In genomic region chr3:123285066-123285465, GRCh38 we compare ENCODE assay signal across 17 cellular contexts.
"Had no signal": no experiment of that assay in that cellular context is flagged by ENCODE, and none has a peak within 500 bp of the region (broad histone marks: within the 10 kb centered on the region; RNA-seq: fewer than 3 reads in every experiment).

No MANE protein-coding gene starts in this region.

- H3K4me3 Mint-ChIP-seq: activated CD4-positive, alpha-beta T cell treated with anti-CD3 and anti-CD28 coated beads, Interleukin-2, amount 10 ng/mL, durations not matched to agents 24 days and 14 days; memory B cell; natural killer cell; stimulated activated naive B cell treated with anti-CD40 and anti-IgM and Interleukin-4, amounts not matched to agents 10 μg/mL and 1 μg/mL and 100 μg/mL, for 72 hours; type B pancreatic cell; WTC11 had no signal

- H3K4me3 ChIP-seq: adrenal gland, esophagus squamous epithelium had no signal

- H3K4me1 ChIP-seq: adrenal gland, esophagus squamous epithelium had no signal

- H3K27ac Mint-ChIP-seq: activated CD4-positive, alpha-beta T cell treated with anti-CD3 and anti-CD28 coated beads, Interleukin-2, amount 10 ng/mL, durations not matched to agents 24 days and 14 days; memory B cell; natural killer cell; progenitor cell of endocrine pancreas; stimulated activated naive B cell treated with anti-CD40 and anti-IgM and Interleukin-4, amounts not matched to agents 10 μg/mL and 1 μg/mL and 100 μg/mL, for 72 hours; type B pancreatic cell; WTC11 had no signal

- H3K36me3 Mint-ChIP-seq: memory B cell, natural killer cell had no signal

- DNase-seq: activated CD4-positive, alpha-beta T cell treated with anti-CD3 and anti-CD28 coated beads, Interleukin-2, amount 10 ng/mL, durations not matched to agents 24 days and 14 days; activated CD8-positive, alpha-beta memory T cell treated with anti-CD3 and anti-CD28 coated beads for 24 hours; activated naive CD4-positive, alpha-beta T cell treated with anti-CD3 and anti-CD28 coated beads, Interleukin-2, amount 50 U/mL, for 16 hours; cerebellar nuclear complex; dermis blood vessel endothelial cell; esophagus squamous epithelium; foreskin melanocyte; natural killer cell; nucleus accumbens; stimulated activated CD4-positive, alpha-beta T cell treated with anti-CD3 and anti-CD28 coated beads, Interleukin-2, amount 100 ng/mL, for 24 hours; stimulated activated naive B cell treated with anti-CD40 and anti-IgM and Interleukin-4, amounts not matched to agents 10 μg/mL and 1 μg/mL and 100 μg/mL, for 72 hours; T-helper 1 cell had no signal

- H3K9me3 ChIP-seq: adrenal gland, esophagus squamous epithelium had no signal

- H3K36me3 ChIP-seq: adrenal gland had no signal

- H3K9me3 Mint-ChIP-seq: activated CD4-positive, alpha-beta T cell treated with anti-CD3 and anti-CD28 coated beads, Interleukin-2, amount 10 ng/mL, durations not matched to agents 24 days and 14 days; natural killer cell; type B pancreatic cell; WTC11 had no signal

- H3K27me3 ChIP-seq: adrenal gland, esophagus squamous epithelium had no signal

- H3K27me3 Mint-ChIP-seq: activated CD4-positive, alpha-beta T cell treated with anti-CD3 and anti-CD28 coated beads, Interleukin-2, amount 10 ng/mL, durations not matched to agents 24 days and 14 days; progenitor cell of endocrine pancreas; type B pancreatic cell had no signal

- H3K27ac ChIP-seq: adrenal gland, esophagus squamous epithelium had no signal

- H3K4me1 Mint-ChIP-seq: activated CD4-positive, alpha-beta T cell treated with anti-CD3 and anti-CD28 coated beads, Interleukin-2, amount 10 ng/mL, durations not matched to agents 24 days and 14 days; memory B cell; WTC11 had no signal
